Comparison of ENCODE assay signal across 18 cellular contexts in genomic region chr4:182174979-182175378, GRCh38.
DNase-seq lines count a peak whose midpoint lies in the region; ATAC-seq and TF ChIP-seq lines count a peak whose summit lies in the region.
"Had no signal": no experiment of that assay in that cellular context is flagged by ENCODE, and none has a peak within 500 bp of the region (broad histone marks: within the 10 kb centered on the region; RNA-seq: fewer than 3 reads in every experiment).

No MANE protein-coding gene starts in this region.

- H3K36me3 ChIP-seq in HEK293 (ENCODE audit: control insufficient read depth in 2 of 2, insufficient read depth in 1 of 2, low read length in 2 of 2) = no peaks in the 10 kb centered on the region
- H3K36me3 ChIP-seq: SJCRH30 had no signal

- no peak overlapping the region for H3K27ac ChIP-seq in HEK293 (ENCODE audit: extremely low read depth, low read depth, low read length)
- H3K27ac ChIP-seq: HL-60, KMS-11, SJCRH30 had no signal

- no peak for TF ChIP-seq CTCF in HEK293 (tag by site-specific recombination; IDR thresholded peaks at IDR 0.05)

- H3K4me1 ChIP-seq in HEK293 (ENCODE audit: control insufficient read depth, insufficient read depth, low read length) = peaks cover 34% of the 10 kb centered on the region

- no peak overlapping the region for H3K4me3 ChIP-seq in HEK293 (ENCODE audit: low read depth, low read length)
- H3K4me3 ChIP-seq: SJCRH30 had no signal

- H3K9me3 ChIP-seq in HEK293 (ENCODE audit: control insufficient read depth, insufficient read depth, low read depth, low read length) = no peaks in the 10 kb centered on the region
- H3K9me3 ChIP-seq: SJCRH30 had no signal

- peak; percentile 31 for DNase-seq in NCI-H1436 treated with DMSO at 0.1 percent for 48 hours (lab: John Stamatoyannopoulos, UW)
- DNase-seq in NCI-H1436 (lab: John Stamatoyannopoulos, UW) = no peak
- DNase-seq in NCI-H1092 treated with DMSO at 0.1 percent for 48 hours (lab: John Stamatoyannopoulos, UW) = peak; percentile 61
- DNase-seq in NCI-H2227 treated with DMSO at 0.1 percent for 48 hours (lab: John Stamatoyannopoulos, UW) = peak; percentile 8
- DNase-seq: CD4-positive, CD25-positive, alpha-beta regulatory T cell; EL; H7; NCI-H146; NCI-H774; OCI-M1; SJCRH30; T-cell had no signal

- CTCF ChIA-PET in HEK293 (lab: Yijun Ruan, JAX) = interaction anchor here (0.5 kb wide), 1 partner anchor 606 kb away, joined by 3 read pairs; no protein-coding TSS in a partner anchor

- ATAC-seq in GM21526 (IDR thresholded peaks at IDR 0.05; ENCODE audit: low FRiP score, unreplicated experiment) (no peak), GM18873 (IDR thresholded peaks at IDR 0.05; ENCODE audit: low FRiP score, unreplicated experiment) (no peak), GM21737 (IDR thresholded peaks at IDR 0.05; ENCODE audit: unreplicated experiment) (no peak)
- ATAC-seq: T-cell had no signal

- POLR2A ChIA-PET in HEK293 (lab: Yijun Ruan, JAX) = no interaction called here

TF ChIP-seq in HEK293, 187 proteins besides CTCF, POLR2A, EP300 and RAD21:
- TF ChIP-seq ZNF404 (tag by site-specific recombination; IDR thresholded peaks at IDR 0.05) (no peak), ZNF184 (tag by site-specific recombination; IDR thresholded peaks at IDR 0.05) (0 out of 2 replicates have a peak, but pooled peaks have one; percentile 54), PRDM6 (tag by site-specific recombination; IDR thresholded peaks at IDR 0.05) (peak; percentile 46; the same call in 1 of the 2 replicates), ZNF302 (tag by site-specific recombination; IDR thresholded peaks at IDR 0.05; ENCODE audit: low read depth) (no peak), ZBTB44 (tag by site-specific recombination; IDR thresholded peaks at IDR 0.05) (peak; percentile 37; the same call in 1 of the 2 replicates)
